Comparison of ENCODE assay signal across 16 cellular contexts in genomic region chr7:42445691-42446090, GRCh38.
"Had no signal": no experiment of that assay in that cellular context is flagged by ENCODE, and none has a peak within 500 bp of the region (broad histone marks: within the 10 kb centered on the region; RNA-seq: fewer than 3 reads in every experiment).

No MANE protein-coding gene starts in this region.

- H2AFZ ChIP-seq: hepatocyte had no signal

- H3K9me3 ChIP-seq: body of pancreas, colonic mucosa, tibial artery had no signal

- H3K79me2 ChIP-seq: hepatocyte had no signal

- H3K36me3 ChIP-seq: colonic mucosa, left lung, tibial artery had no signal

- H3K4me2 ChIP-seq: hepatocyte had no signal

- H3K4me3 ChIP-seq: body of pancreas, colonic mucosa, hepatocyte, left lung, tibial artery had no signal

- H3K27ac ChIP-seq: body of pancreas, colonic mucosa, foreskin keratinocyte, hepatocyte, left lung, tibial artery had no signal

- H3K4me1 ChIP-seq: body of pancreas, colonic mucosa, foreskin keratinocyte, left lung, tibial artery had no signal

- DNase-seq: activated CD4-positive, alpha-beta T cell treated with anti-CD3 and anti-CD28 coated beads, Interleukin-2, amount 50 U/mL, for 4 hours; activated gamma-delta T cell; activated T-cell treated with anti-CD3 and anti-CD28 coated beads, Interleukin-2, amount 50 U/mL, for 72 hours; body of pancreas; colonic mucosa; endodermal cell; islet precursor cell; left lung; nephron progenitor cell; retina; stimulated activated CD4-positive, alpha-beta T cell treated with anti-CD3 and anti-CD28 coated beads, Interleukin-2, amount 100 ng/mL, for 24 hours; stimulated activated naive CD4-positive, alpha-beta T cell treated with Interleukin-2 at 50 U/mL for 16 hours; substantia nigra; tibial artery had no signal

- H3K27me3 ChIP-seq: body of pancreas, colonic mucosa, hepatocyte, left lung, tibial artery had no signal
